Comparison of ENCODE assay signal across 1 cellular context in genomic region chr14:20469890-20470858, GRCh38.
TF ChIP-seq lines count a peak whose summit lies in the region.

No MANE protein-coding gene starts in this region.

TF ChIP-seq in HepG2, 621 proteins besides CTCF, POLR2A, EP300 and RAD21 (continued from another document and continues in another):
- TF ChIP-seq, protein P1, sequence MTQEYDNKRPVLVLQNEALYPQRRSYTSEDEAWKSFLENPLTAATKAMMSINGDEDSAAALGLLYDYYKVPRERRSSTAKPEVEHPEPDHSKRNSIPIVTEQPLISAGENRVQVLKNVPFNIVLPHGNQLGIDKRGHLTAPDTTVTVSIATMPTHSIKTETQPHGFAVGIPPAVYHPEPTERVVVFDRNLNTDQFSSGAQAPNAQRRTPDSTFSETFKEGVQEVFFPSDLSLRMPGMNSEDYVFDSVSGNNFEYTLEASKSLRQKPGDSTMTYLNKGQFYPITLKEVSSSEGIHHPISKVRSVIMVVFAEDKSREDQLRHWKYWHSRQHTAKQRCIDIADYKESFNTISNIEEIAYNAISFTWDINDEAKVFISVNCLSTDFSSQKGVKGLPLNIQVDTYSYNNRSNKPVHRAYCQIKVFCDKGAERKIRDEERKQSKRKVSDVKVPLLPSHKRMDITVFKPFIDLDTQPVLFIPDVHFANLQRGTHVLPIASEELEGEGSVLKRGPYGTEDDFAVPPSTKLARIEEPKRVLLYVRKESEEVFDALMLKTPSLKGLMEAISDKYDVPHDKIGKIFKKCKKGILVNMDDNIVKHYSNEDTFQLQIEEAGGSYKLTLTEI (CRISPR knock-in tag; conservative IDR thresholded peaks at IDR 0.05), result no peak
- TF ChIP-seq ATF1 (CRISPR knock-in tag; IDR thresholded peaks at IDR 0.05), result no peak
- TF ChIP-seq SOX6 (IDR thresholded peaks at IDR 0.05), result no peak
- TF ChIP-seq SOX6 (CRISPR knock-in tag; IDR thresholded peaks at IDR 0.05), result no peak; the same call in 1 of the 2 replicates
- no peak for TF ChIP-seq PRPF4 (IDR thresholded peaks at IDR 0.05; ENCODE audit: low read depth, low read length, poor library complexity, severe bottlenecking)
- no peak; the same call in 1 of the 2 replicates for TF ChIP-seq ZNF501 (CRISPR knock-in tag; IDR thresholded peaks at IDR 0.05)
- no peak for TF ChIP-seq EHMT2 (IDR thresholded peaks at IDR 0.05; ENCODE audit: borderline replicate concordance, low read depth, low read length)
- TF ChIP-seq ZNF691 (CRISPR knock-in tag; IDR thresholded peaks at IDR 0.05; ENCODE audit: borderline replicate concordance, low read depth), result no peak
- TF ChIP-seq ZNF720 (CRISPR knock-in tag; IDR thresholded peaks at IDR 0.05), result no peak
- TF ChIP-seq HNF4A (CRISPR knock-in tag; IDR thresholded peaks at IDR 0.05), result no peak
- no peak for TF ChIP-seq TAF15 (IDR thresholded peaks at IDR 0.05; ENCODE audit: low read depth, low read length, poor library complexity, severe bottlenecking)
- TF ChIP-seq RAD51 (IDR thresholded peaks at IDR 0.05; ENCODE audit: borderline replicate concordance), result no peak
- no peak for TF ChIP-seq THYN1 (CRISPR knock-in tag; IDR thresholded peaks at IDR 0.05; ENCODE audit: borderline replicate concordance, low read depth)
- TF ChIP-seq, protein P2, sequence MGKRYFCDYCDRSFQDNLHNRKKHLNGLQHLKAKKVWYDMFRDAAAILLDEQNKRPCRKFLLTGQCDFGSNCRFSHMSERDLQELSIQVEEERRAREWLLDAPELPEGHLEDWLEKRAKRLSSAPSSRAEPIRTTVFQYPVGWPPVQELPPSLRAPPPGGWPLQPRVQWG (CRISPR knock-in tag; IDR thresholded peaks at IDR 0.05; ENCODE audit: borderline replicate concordance, low read depth), result no peak
- no peak for TF ChIP-seq ZNF235 (CRISPR knock-in tag; IDR thresholded peaks at IDR 0.05; ENCODE audit: borderline replicate concordance)
- no peak for TF ChIP-seq NR3C1 (CRISPR knock-in tag; IDR thresholded peaks at IDR 0.05)
- TF ChIP-seq MTA3 (CRISPR knock-in tag; IDR thresholded peaks at IDR 0.05), result no peak
- TF ChIP-seq, protein P3, sequence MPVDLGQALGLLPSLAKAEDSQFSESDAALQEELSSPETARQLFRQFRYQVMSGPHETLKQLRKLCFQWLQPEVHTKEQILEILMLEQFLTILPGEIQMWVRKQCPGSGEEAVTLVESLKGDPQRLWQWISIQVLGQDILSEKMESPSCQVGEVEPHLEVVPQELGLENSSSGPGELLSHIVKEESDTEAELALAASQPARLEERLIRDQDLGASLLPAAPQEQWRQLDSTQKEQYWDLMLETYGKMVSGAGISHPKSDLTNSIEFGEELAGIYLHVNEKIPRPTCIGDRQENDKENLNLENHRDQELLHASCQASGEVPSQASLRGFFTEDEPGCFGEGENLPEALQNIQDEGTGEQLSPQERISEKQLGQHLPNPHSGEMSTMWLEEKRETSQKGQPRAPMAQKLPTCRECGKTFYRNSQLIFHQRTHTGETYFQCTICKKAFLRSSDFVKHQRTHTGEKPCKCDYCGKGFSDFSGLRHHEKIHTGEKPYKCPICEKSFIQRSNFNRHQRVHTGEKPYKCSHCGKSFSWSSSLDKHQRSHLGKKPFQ (CRISPR knock-in tag; IDR thresholded peaks at IDR 0.05; ENCODE audit: insufficient replicate concordance), result peak; percentile 69
- no peak for TF ChIP-seq NONO (IDR thresholded peaks at IDR 0.05)
- TF ChIP-seq NONO (CRISPR knock-in tag; conservative IDR thresholded peaks at IDR 0.05), result no peak
- TF ChIP-seq ZNF644 (CRISPR knock-in tag; IDR thresholded peaks at IDR 0.05; ENCODE audit: low read depth), result 0 out of 2 replicates have a peak, but pooled peaks have one; percentile 51
- TF ChIP-seq ZNF274 (CRISPR knock-in tag; IDR thresholded peaks at IDR 0.05), result no peak
- TF ChIP-seq, protein P4, sequence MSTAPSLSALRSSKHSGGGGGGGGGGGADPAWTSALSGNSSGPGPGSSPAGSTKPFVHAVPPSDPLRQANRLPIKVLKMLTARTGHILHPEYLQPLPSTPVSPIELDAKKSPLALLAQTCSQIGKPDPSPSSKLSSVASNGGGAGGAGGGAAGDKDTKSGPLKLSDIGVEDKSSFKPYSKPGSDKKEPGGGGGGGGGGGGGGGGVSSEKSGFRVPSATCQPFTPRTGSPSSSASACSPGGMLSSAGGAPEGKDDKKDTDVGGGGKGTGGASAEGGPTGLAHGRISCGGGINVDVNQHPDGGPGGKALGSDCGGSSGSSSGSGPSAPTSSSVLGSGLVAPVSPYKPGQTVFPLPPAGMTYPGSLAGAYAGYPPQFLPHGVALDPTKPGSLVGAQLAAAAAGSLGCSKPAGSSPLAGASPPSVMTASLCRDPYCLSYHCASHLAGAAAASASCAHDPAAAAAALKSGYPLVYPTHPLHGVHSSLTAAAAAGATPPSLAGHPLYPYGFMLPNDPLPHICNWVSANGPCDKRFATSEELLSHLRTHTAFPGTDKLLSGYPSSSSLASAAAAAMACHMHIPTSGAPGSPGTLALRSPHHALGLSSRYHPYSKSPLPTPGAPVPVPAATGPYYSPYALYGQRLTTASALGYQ (CRISPR knock-in tag; IDR thresholded peaks at IDR 0.05), result no peak
- TF ChIP-seq, protein P5, sequence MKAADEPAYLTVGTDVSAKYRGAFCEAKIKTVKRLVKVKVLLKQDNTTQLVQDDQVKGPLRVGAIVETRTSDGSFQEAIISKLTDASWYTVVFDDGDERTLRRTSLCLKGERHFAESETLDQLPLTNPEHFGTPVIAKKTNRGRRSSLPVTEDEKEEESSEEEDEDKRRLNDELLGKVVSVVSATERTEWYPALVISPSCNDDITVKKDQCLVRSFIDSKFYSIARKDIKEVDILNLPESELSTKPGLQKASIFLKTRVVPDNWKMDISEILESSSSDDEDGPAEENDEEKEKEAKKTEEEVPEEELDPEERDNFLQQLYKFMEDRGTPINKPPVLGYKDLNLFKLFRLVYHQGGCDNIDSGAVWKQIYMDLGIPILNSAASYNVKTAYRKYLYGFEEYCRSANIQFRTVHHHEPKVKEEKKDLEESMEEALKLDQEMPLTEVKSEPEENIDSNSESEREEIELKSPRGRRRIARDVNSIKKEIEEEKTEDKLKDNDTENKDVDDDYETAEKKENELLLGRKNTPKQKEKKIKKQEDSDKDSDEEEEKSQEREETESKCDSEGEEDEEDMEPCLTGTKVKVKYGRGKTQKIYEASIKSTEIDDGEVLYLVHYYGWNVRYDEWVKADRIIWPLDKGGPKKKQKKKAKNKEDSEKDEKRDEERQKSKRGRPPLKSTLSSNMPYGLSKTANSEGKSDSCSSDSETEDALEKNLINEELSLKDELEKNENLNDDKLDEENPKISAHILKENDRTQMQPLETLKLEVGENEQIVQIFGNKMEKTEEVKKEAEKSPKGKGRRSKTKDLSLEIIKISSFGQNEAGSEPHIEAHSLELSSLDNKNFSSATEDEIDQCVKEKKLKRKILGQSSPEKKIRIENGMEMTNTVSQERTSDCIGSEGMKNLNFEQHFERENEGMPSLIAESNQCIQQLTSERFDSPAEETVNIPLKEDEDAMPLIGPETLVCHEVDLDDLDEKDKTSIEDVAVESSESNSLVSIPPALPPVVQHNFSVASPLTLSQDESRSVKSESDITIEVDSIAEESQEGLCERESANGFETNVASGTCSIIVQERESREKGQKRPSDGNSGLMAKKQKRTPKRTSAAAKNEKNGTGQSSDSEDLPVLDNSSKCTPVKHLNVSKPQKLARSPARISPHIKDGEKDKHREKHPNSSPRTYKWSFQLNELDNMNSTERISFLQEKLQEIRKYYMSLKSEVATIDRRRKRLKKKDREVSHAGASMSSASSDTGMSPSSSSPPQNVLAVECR (CRISPR knock-in tag; IDR thresholded peaks at IDR 0.05; ENCODE audit: borderline replicate concordance), result no peak
- no peak for TF ChIP-seq KDM6A (CRISPR knock-in tag; IDR thresholded peaks at IDR 0.05; ENCODE audit: low read depth)
- no peak for TF ChIP-seq REST (IDR thresholded peaks at IDR 0.05; ENCODE audit: borderline replicate concordance in 1 of 2, low read depth in 1 of 2, low read length in 2 of 2)
- TF ChIP-seq, protein P6, sequence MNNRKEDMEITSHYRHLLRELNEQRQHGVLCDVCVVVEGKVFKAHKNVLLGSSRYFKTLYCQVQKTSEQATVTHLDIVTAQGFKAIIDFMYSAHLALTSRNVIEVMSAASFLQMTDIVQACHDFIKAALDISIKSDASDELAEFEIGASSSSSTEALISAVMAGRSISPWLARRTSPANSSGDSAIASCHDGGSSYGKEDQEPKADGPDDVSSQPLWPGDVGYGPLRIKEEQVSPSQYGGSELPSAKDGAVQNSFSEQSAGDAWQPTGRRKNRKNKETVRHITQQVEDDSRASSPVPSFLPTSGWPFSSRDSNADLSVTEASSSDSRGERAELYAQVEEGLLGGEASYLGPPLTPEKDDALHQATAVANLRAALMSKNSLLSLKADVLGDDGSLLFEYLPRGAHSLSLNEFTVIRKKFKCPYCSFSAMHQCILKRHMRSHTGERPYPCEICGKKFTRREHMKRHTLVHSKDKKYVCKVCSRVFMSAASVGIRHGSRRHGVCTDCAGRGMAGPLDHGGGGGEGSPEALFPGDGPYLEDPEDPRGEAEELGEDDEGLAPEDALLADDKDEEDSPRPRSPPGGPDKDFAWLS (CRISPR knock-in tag; IDR thresholded peaks at IDR 0.05; ENCODE audit: borderline replicate concordance), result no peak
- TF ChIP-seq, protein P7, sequence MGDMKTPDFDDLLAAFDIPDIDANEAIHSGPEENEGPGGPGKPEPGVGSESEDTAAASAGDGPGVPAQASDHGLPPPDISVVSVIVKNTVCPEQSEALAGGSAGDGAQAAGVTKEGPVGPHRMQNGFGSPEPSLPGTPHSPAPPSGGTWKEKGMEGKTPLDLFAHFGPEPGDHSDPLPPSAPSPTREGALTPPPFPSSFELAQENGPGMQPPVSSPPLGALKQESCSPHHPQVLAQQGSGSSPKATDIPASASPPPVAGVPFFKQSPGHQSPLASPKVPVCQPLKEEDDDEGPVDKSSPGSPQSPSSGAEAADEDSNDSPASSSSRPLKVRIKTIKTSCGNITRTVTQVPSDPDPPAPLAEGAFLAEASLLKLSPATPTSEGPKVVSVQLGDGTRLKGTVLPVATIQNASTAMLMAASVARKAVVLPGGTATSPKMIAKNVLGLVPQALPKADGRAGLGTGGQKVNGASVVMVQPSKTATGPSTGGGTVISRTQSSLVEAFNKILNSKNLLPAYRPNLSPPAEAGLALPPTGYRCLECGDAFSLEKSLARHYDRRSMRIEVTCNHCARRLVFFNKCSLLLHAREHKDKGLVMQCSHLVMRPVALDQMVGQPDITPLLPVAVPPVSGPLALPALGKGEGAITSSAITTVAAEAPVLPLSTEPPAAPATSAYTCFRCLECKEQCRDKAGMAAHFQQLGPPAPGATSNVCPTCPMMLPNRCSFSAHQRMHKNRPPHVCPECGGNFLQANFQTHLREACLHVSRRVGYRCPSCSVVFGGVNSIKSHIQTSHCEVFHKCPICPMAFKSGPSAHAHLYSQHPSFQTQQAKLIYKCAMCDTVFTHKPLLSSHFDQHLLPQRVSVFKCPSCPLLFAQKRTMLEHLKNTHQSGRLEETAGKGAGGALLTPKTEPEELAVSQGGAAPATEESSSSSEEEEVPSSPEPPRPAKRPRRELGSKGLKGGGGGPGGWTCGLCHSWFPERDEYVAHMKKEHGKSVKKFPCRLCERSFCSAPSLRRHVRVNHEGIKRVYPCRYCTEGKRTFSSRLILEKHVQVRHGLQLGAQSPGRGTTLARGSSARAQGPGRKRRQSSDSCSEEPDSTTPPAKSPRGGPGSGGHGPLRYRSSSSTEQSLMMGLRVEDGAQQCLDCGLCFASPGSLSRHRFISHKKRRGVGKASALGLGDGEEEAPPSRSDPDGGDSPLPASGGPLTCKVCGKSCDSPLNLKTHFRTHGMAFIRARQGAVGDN (CRISPR knock-in tag; IDR thresholded peaks at IDR 0.05), result no peak
- no peak for TF ChIP-seq TOPORS (CRISPR knock-in tag; IDR thresholded peaks at IDR 0.05)
- TF ChIP-seq SAFB2 (CRISPR knock-in tag; IDR thresholded peaks at IDR 0.05; ENCODE audit: borderline replicate concordance, low read depth), result no peak
- TF ChIP-seq, protein P8, sequence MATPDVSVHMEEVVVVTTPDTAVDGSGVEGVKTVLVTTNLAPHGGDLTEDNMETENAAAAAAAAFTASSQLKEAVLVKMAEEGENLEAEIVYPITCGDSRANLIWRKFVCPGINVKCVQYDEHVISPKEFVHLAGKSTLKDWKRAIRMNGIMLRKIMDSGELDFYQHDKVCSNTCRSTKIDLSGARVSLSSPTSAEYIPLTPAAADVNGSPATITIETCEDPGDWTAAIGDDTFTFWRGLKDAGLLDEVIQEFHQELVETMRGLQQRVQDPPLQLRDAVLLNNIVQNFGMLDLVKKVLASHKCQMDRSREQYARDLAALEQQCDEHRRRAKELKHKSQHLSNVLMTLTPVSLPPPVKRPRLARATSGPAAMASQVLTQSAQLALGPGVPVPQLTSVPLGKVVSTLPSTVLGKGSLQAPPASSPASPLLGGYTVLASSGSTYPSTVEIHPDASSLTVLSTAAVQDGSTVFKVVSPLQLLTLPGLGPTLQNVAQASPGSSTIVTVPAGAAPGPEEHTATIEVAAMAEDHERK (CRISPR knock-in tag; IDR thresholded peaks at IDR 0.05; ENCODE audit: low read depth), result no peak
